In the genomic region with DNA sequence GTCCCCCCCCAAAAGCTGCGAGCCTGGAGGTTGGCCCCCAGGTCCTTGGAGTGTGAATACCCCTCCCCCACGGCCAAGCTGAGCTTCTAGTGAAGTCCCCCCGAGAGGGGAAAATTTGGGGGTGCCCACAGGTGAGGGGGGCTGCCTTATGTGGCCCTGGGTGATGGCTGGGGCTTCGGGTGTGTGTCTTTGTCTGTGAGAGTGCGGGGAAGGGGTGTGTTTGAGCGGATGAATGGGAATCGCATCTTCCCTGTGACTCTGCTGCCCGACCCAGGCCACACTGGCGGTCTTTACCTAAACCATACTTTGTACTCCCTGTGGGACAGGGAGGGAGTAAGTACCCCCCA, we compare ENCODE assay signal across 8 cellular contexts. TPM values are rescaled to one million over a fixed set of nuclear protein-coding genes. Genes with fewer than 3 reads are reported as not detected.
DNase-seq lines count a peak whose midpoint lies in the region; ATAC-seq and TF ChIP-seq lines count a peak whose summit lies in the region.

No MANE protein-coding gene starts in this region.

- ATAC-seq in activated CD4-positive, alpha-beta T cell treated with anti-CD3 and anti-CD28 coated beads for 36 hours, result no peak
- no peak for ATAC-seq in T-helper 17 cell
- ATAC-seq in stimulated activated effector memory CD8-positive, alpha-beta T cell treated with anti-CD3 and anti-CD28 coated beads, Interleukin-12 subunit alpha, Interleukin-12 subunit beta, amount 100 ng/mL, for 72 hours, result no peak
- ATAC-seq in left ventricle myocardium superior, result no peak

- peaks cover 0 to 15% (median 14%) of the 10 kb centered on the region in 4 donors for H3K4me1 ChIP-seq in sigmoid colon

- DNase-seq in activated CD4-positive, alpha-beta T cell treated with anti-CD3 and anti-CD28 coated beads for 36 hours, result no peak
- DNase-seq in activated CD4-positive, alpha-beta T cell treated with anti-CD3 and anti-CD28 coated beads for 48 hours, result no peak
- DNase-seq in T-helper 17 cell, result no peak
- DNase-seq in stimulated activated effector memory CD8-positive, alpha-beta T cell treated with anti-CD3 and anti-CD28 coated beads, Interleukin-12 subunit alpha, Interleukin-12 subunit beta, amount 100 ng/mL, for 72 hours (ENCODE audit: low spot score in 2 of 2), result no peak
- no peak for DNase-seq in left ventricle myocardium superior
- no peak for DNase-seq in NCI-H1436 (lab: John Stamatoyannopoulos, UW)
- DNase-seq in sigmoid colon, result no peak

- TF ChIP-seq CTCF in sigmoid colon (IDR thresholded peaks at IDR 0.05), result no peak

- H3K36me3 ChIP-seq in sigmoid colon, result no peaks in the 10 kb centered on the region

- TF ChIP-seq EP300 in sigmoid colon (IDR thresholded peaks at IDR 0.05), result no peak

- 29 to 40% methylated on average over 9 of the region's 9 CpGs for WGBS in sigmoid colon, 2 donors

- H3K27me3 ChIP-seq in sigmoid colon, result peaks cover 8 to 19% (median 9%) of the 10 kb centered on the region in 3 donors

- H3K4me3 Mint-ChIP-seq in activated CD4-positive, alpha-beta T cell treated with anti-CD3 and anti-CD28 coated beads for 36 hours, result peak overlapping the region; percentile 68
- H3K4me3 Mint-ChIP-seq in T-helper 17 cell, result peak overlapping the region; percentile 84
- H3K4me3 Mint-ChIP-seq in stimulated activated effector memory CD8-positive, alpha-beta T cell treated with anti-CD3 and anti-CD28 coated beads, Interleukin-12 subunit alpha, Interleukin-12 subunit beta, amount 100 ng/mL, for 72 hours, result peak overlapping the region; percentile 79

- H3K27ac Mint-ChIP-seq in activated CD4-positive, alpha-beta T cell treated with anti-CD3 and anti-CD28 coated beads for 36 hours, result peak overlapping the region; percentile 14
- peak overlapping the region; percentile 41 for H3K27ac Mint-ChIP-seq in T-helper 17 cell
- H3K27ac Mint-ChIP-seq in stimulated activated effector memory CD8-positive, alpha-beta T cell treated with anti-CD3 and anti-CD28 coated beads, Interleukin-12 subunit alpha, Interleukin-12 subunit beta, amount 100 ng/mL, for 72 hours, result peak overlapping the region; percentile 60

- intact Hi-C loops in activated CD4-positive, alpha-beta T cell treated with anti-CD3 and anti-CD28 coated beads for 36 hours (cut with DNase I, micrococcal nuclease), result loop anchor here (5.0 kb wide), 4 partner anchors 41 to 1514 kb away; partner anchors contain the start of gene MAZ (in 1 of the 2)
- intact Hi-C loops in left ventricle myocardium superior (cut with micrococcal nuclease), result no loop called here
- intact Hi-C loops in sigmoid colon (cut with DNase I), result no loop called here

- POLR2A ChIA-PET in activated CD4-positive, alpha-beta T cell treated with anti-CD3 and anti-CD28 coated beads for 36 hours (lab: Charles Lee), result interaction anchor here (1.4 kb wide), 1 partner anchor 15 kb away, joined by 4 read pairs; no protein-coding TSS in a partner anchor

- no peak for TF ChIP-seq POLR2A in sigmoid colon (IDR thresholded peaks at IDR 0.05)

- H3K36me3 Mint-ChIP-seq in activated CD4-positive, alpha-beta T cell treated with anti-CD3 and anti-CD28 coated beads for 36 hours (ENCODE audit: low read depth), result no peaks in the 10 kb centered on the region
- no peaks in the 10 kb centered on the region for H3K36me3 Mint-ChIP-seq in T-helper 17 cell (ENCODE audit: low read depth)
- H3K36me3 Mint-ChIP-seq in stimulated activated effector memory CD8-positive, alpha-beta T cell treated with anti-CD3 and anti-CD28 coated beads, Interleukin-12 subunit alpha, Interleukin-12 subunit beta, amount 100 ng/mL, for 72 hours, result peaks cover 14% of the 10 kb centered on the region

- no peaks in the 10 kb centered on the region for H3K27me3 Mint-ChIP-seq in activated CD4-positive, alpha-beta T cell treated with anti-CD3 and anti-CD28 coated beads for 36 hours
- no peaks in the 10 kb centered on the region for H3K27me3 Mint-ChIP-seq in T-helper 17 cell

- H3K4me1 Mint-ChIP-seq in activated CD4-positive, alpha-beta T cell treated with anti-CD3 and anti-CD28 coated beads for 36 hours, result peaks cover 66% of the 10 kb centered on the region
- H3K4me1 Mint-ChIP-seq in T-helper 17 cell, result peaks cover 55% of the 10 kb centered on the region
- H3K4me1 Mint-ChIP-seq in stimulated activated effector memory CD8-positive, alpha-beta T cell treated with anti-CD3 and anti-CD28 coated beads, Interleukin-12 subunit alpha, Interleukin-12 subunit beta, amount 100 ng/mL, for 72 hours, result peaks cover 72% of the 10 kb centered on the region

- CTCF ChIA-PET in activated CD4-positive, alpha-beta T cell treated with anti-CD3 and anti-CD28 coated beads for 36 hours (lab: Charles Lee), result interaction anchor here (0.6 to 1.1 kb wide), 4 partner anchors 15 to 201 kb away, joined by 3 to 5 read pairs (median 3); partner anchors contain the start of gene APOBR

- no peak overlapping the region for H3K27ac ChIP-seq in sigmoid colon

- H3K4me3 ChIP-seq in iPS-18c (ENCODE audit: insufficient read depth, low read depth, low read length) (peak overlapping the region; percentile 91), sigmoid colon (no peak overlapping the region)

- H3K9me3 ChIP-seq in T-helper 17 cell (ENCODE audit: control insufficient read depth, low read length, poor library complexity, severe bottlenecking) (no peaks in the 10 kb centered on the region), iPS-18c (ENCODE audit: control insufficient read depth, insufficient read depth, low read length) (no peaks in the 10 kb centered on the region), sigmoid colon (no peaks in the 10 kb centered on the region)

- no peaks in the 10 kb centered on the region for H3K9me3 Mint-ChIP-seq in activated CD4-positive, alpha-beta T cell treated with anti-CD3 and anti-CD28 coated beads for 36 hours (ENCODE audit: low read depth)
- no peaks in the 10 kb centered on the region for H3K9me3 Mint-ChIP-seq in stimulated activated effector memory CD8-positive, alpha-beta T cell treated with anti-CD3 and anti-CD28 coated beads, Interleukin-12 subunit alpha, Interleukin-12 subunit beta, amount 100 ng/mL, for 72 hours

RNA-seq across cellular contexts. Expression of gene SBK1, which starts 1.2 kb away (rescaled TPM):
- total RNA-seq in activated CD4-positive, alpha-beta T cell treated with anti-CD3 and anti-CD28 coated beads for 36 hours, result 1 to 10 TPM; 6.5 to 6.6 TPM
- total RNA-seq in T-helper 17 cell, result 10 to 100 TPM; 14.7 to 17.7 TPM
- total RNA-seq in left ventricle myocardium superior, result 2.8 TPM
- under 1 TPM in 3 of 4 donors, not detected in 1; 0.14 to 0.36 (median 0.33) TPM for total RNA-seq in sigmoid colon
- 1 to 10 TPM in 1 of 3 donors, under 1 TPM in 1, not detected in 1; under 0.01 to 1.3 TPM for polyA plus RNA-seq in sigmoid colon

Comparison
In these comparisons a context has a peak if more than half of its experiments do, and no peak if none do; other contexts are left out.
1. intact Hi-C loops: an anchor here in activated CD4-positive, alpha-beta T cell treated with anti-CD3 and anti-CD28 coated beads for 36 hours (5.0 kb wide); none called in left ventricle myocardium superior and sigmoid colon.